In genomic region chr7:78993341-78993740, GRCh38 we compare ENCODE assay signal across 16 cellular contexts.
DNase-seq lines count a peak whose midpoint lies in the region; ATAC-seq, FAIRE-seq and TF ChIP-seq lines count a peak whose summit lies in the region.
"Had no signal": no experiment of that assay in that cellular context is flagged by ENCODE, and none has a peak within 500 bp of the region (broad histone marks: within the 10 kb centered on the region; RNA-seq: fewer than 3 reads in every experiment).

No MANE protein-coding gene starts in this region.

- H3K79me1 ChIP-seq in H1 (ENCODE audit: low read depth, low read length) = no peaks in the 10 kb centered on the region

- 0 out of 2 replicates have a peak overlapping the region, but pooled peaks have one; percentile 5 for H3K4me2 ChIP-seq in MM.1S (ENCODE audit: low read depth, low read length)
- H3K4me2 ChIP-seq in H1 (ENCODE audit: insufficient read depth in 1 of 2, low read depth in 2 of 2, low read length in 2 of 2) = no peak overlapping the region
- H3K4me2 ChIP-seq: A549, GM23338 had no signal

- H3K36me3 ChIP-seq in MM.1S (replicated peaks; ENCODE audit: insufficient read depth, low read length) (no peaks in the 10 kb centered on the region), H1 (ENCODE audit: control insufficient read depth in 2 of 4, insufficient read depth in 4 of 4, low read length in 3 of 4) (no peaks in the 10 kb centered on the region), mucosa of descending colon (ENCODE audit: low read depth) (no peaks in the 10 kb centered on the region)
- H3K36me3 ChIP-seq: BLaER1 treated with 17β-estradiol and CSF1 and Interleukin-3, amounts not matched to agents 10 nM and 100 nM had no signal

- no peaks in the 10 kb centered on the region for H3F3A ChIP-seq in MM.1S (ENCODE audit: insufficient read depth, low read length)

- H3K9me3 ChIP-seq in MM.1S (replicated peaks; ENCODE audit: insufficient read depth, low read length) (no peaks in the 10 kb centered on the region), H1 (ENCODE audit: insufficient read depth in 2 of 2, low read depth in 1 of 2, low read length in 1 of 2) (no peaks in the 10 kb centered on the region), mucosa of descending colon (no peaks in the 10 kb centered on the region)
- H3K9me3 ChIP-seq: A549; BLaER1 treated with 17β-estradiol and CSF1 and Interleukin-3, amounts not matched to agents 10 nM and 100 nM had no signal

- H3K4me1 ChIP-seq in MM.1S (ENCODE audit: low read length) (peaks cover 5% of the 10 kb centered on the region; the same call in 1 of the 2 replicates), H1 (replicated peaks in 1 of 4; ENCODE audit: control insufficient read depth in 3 of 4, insufficient read depth in 4 of 4, low read length in 3 of 4) (no peaks in the 10 kb centered on the region), mucosa of descending colon (ENCODE audit: low read depth) (no peaks in the 10 kb centered on the region)
- H3K4me1 ChIP-seq: A549 had no signal

- H2AK5ac ChIP-seq in H1 (ENCODE audit: low read depth, low read length) = no peak overlapping the region

- H4K8ac ChIP-seq in H1 (ENCODE audit: extremely low read depth, insufficient read depth, low read length) = no peak overlapping the region

- H3K27me3 ChIP-seq in MM.1S (replicated peaks; ENCODE audit: insufficient read depth, low read length) = no peaks in the 10 kb centered on the region
- no peaks in the 10 kb centered on the region for H3K27me3 ChIP-seq in H1 (replicated peaks in 1 of 4; ENCODE audit: control insufficient read depth in 3 of 4, extremely low read depth in 1 of 4, insufficient read depth in 3 of 4, low read length in 3 of 4)
- H3K27me3 ChIP-seq: BLaER1 treated with 17β-estradiol and CSF1 and Interleukin-3, amounts not matched to agents 10 nM and 100 nM had no signal

- H3K79me2 ChIP-seq in MM.1S (ENCODE audit: low read length) = no peaks in the 10 kb centered on the region
- H3K79me2 ChIP-seq in H1 (ENCODE audit: control insufficient read depth in 1 of 2, insufficient read depth in 2 of 2, low read length in 2 of 2) = no peaks in the 10 kb centered on the region

- TF ChIP-seq RAD21 in H1 (IDR thresholded peaks at IDR 0.05 in 1 of 2, conservative IDR thresholded peaks at IDR 0.05 in 1 of 2; ENCODE audit: low read depth in 2 of 2, low read length in 2 of 2) = no peak

- no peak overlapping the region for H3K56ac ChIP-seq in H1 (replicated peaks; ENCODE audit: insufficient read length, low read depth, low read length)

- no peak for ATAC-seq in HG02981 (IDR thresholded peaks at IDR 0.05; ENCODE audit: unreplicated experiment)
- no peak for ATAC-seq in mucosa of descending colon
- ATAC-seq: A549, GM23338, K562 had no signal

- H4K20me1 ChIP-seq in MM.1S (ENCODE audit: insufficient read depth, low read length) (no peaks in the 10 kb centered on the region), H1 (replicated peaks in 1 of 2; ENCODE audit: control insufficient read depth in 1 of 2, insufficient read depth in 2 of 2, low read length in 2 of 2) (no peaks in the 10 kb centered on the region)
- H4K20me1 ChIP-seq: BLaER1 treated with 17β-estradiol and CSF1 and Interleukin-3, amounts not matched to agents 10 nM and 100 nM had no signal

- H3K9ac ChIP-seq in MM.1S (ENCODE audit: low read length) (no peak overlapping the region), H1 (replicated peaks in 1 of 4; ENCODE audit: extremely low read depth in 1 of 4, low read depth in 3 of 4, low read length in 3 of 4) (no peak overlapping the region)
- H3K9ac ChIP-seq: BLaER1 treated with 17β-estradiol and CSF1 and Interleukin-3, amounts not matched to agents 10 nM and 100 nM had no signal

- no peak overlapping the region for H4K91ac ChIP-seq in H1 (replicated peaks; ENCODE audit: insufficient read length, low read length)

- POLR2A ChIA-PET in H1 (lab: Charles Lee; ENCODE audit: partially characterized antibody) = interaction anchor here (0.6 kb wide), 1 partner anchor 24 kb away, joined by 3 read pairs; no protein-coding TSS in a partner anchor

- H2BK15ac ChIP-seq in H1 (ENCODE audit: low read length) = no peak overlapping the region

- no peak overlapping the region for H3K4ac ChIP-seq in H1 (replicated peaks; ENCODE audit: insufficient read length, low read depth, low read length)

- no peak overlapping the region for H4K5ac ChIP-seq in H1 (ENCODE audit: insufficient read length, low read depth, low read length)

- no peak for TF ChIP-seq CTCF in GM12865 (IDR thresholded peaks at IDR 0.05; ENCODE audit: insufficient read depth, low read depth, low read length, missing control alignments)
- no peak for TF ChIP-seq CTCF in MM.1S (IDR thresholded peaks at IDR 0.05; ENCODE audit: low read length)
- no peak for TF ChIP-seq CTCF in H1 (IDR thresholded peaks at IDR 0.05; ENCODE audit: control extremely low read depth in 1 of 3, insufficient read depth in 1 of 3, low read depth in 1 of 3, low read length in 3 of 3)
- no peak for TF ChIP-seq CTCF in mucosa of descending colon (IDR thresholded peaks at IDR 0.05)

- DNase-seq in GM12865 (ENCODE audit: low read depth) (peak; percentile 4), MM.1S (peak; percentile 57), H1 (ENCODE audit: low read depth in 1 of 2, low spot score in 2 of 2) (no peak), AG08396 (ENCODE audit: low spot score) (no peak), mucosa of descending colon (no peak)
- DNase-seq: DMS79, EL, H9, Karpas-422 had no signal

- no peak overlapping the region for H2BK12ac ChIP-seq in H1 (ENCODE audit: low read depth, low read length)

- no peak overlapping the region for H2BK5ac ChIP-seq in H1 (ENCODE audit: low read depth, low read length)

- no peak for TF ChIP-seq EP300 in H1 (IDR thresholded peaks at IDR 0.05; ENCODE audit: borderline replicate concordance in 1 of 2, low read depth in 2 of 2, low read length in 2 of 2)

- no peak overlapping the region for H3K18ac ChIP-seq in H1 (ENCODE audit: extremely low read depth, low read length)

- H3K9me2 ChIP-seq in MM.1S (replicated peaks; ENCODE audit: insufficient read depth, low read length) = no peaks in the 10 kb centered on the region

- H3K23ac ChIP-seq in H1 (ENCODE audit: insufficient read length) = no peak overlapping the region

- H2BK20ac ChIP-seq in H1 (ENCODE audit: low read length) = no peak overlapping the region

- no peak overlapping the region for H3K14ac ChIP-seq in H1 (ENCODE audit: insufficient read length)

- H2BK120ac ChIP-seq in H1 (replicated peaks; ENCODE audit: low read depth, low read length) = no peak overlapping the region

- CTCF ChIA-PET in H1 (lab: Charles Lee; ENCODE audit: partially characterized antibody) = no interaction called here

- FAIRE-seq in H1 (lab: Jason Lieb, UNC) = no peak
- FAIRE-seq: A549, G401.6, HTR-8/SVneo, K562 had no signal

- intact Hi-C loops in mucosa of descending colon (cut with DNase I, micrococcal nuclease) = no loop called here

- H3K27ac ChIP-seq in MM.1S (ENCODE audit: low read length) (no peak overlapping the region), H1 (ENCODE audit: low read depth, low read length) (no peak overlapping the region)
- H3K27ac ChIP-seq: A549; BLaER1 treated with 17β-estradiol and CSF1 and Interleukin-3, amounts not matched to agents 10 nM and 100 nM had no signal

- H2AFZ ChIP-seq in MM.1S (ENCODE audit: low read length) = peak overlapping the region; percentile 26; the same call in 1 of the 2 replicates
- H2AFZ ChIP-seq in H1 (ENCODE audit: low read length) = 0 out of 2 replicates have a peak overlapping the region, but pooled peaks have one; percentile 58
- H2AFZ ChIP-seq: GM23338 had no signal

- H3K4me3 ChIP-seq in GM12865 (ENCODE audit: low read depth, low read length) (no peak overlapping the region), MM.1S (ENCODE audit: low read length) (no peak overlapping the region), H1 (ENCODE audit: extremely low read depth in 1 of 4, insufficient read depth in 2 of 4, low read depth in 3 of 4, low read length in 4 of 4) (no peak overlapping the region), mucosa of descending colon (no peak overlapping the region)
- H3K4me3 ChIP-seq: A549; BLaER1 treated with 17β-estradiol and CSF1 and Interleukin-3, amounts not matched to agents 10 nM and 100 nM; GM23338; K562 had no signal

- no peak for TF ChIP-seq POLR2A in H1 (IDR thresholded peaks at IDR 0.05; ENCODE audit: control extremely low read depth in 1 of 2, low read depth in 2 of 2, low read length in 2 of 2)

- H3K23me2 ChIP-seq in H1 (ENCODE audit: low read depth, low read length) = no peaks in the 10 kb centered on the region

TF ChIP-seq in H1, 55 proteins besides CTCF, POLR2A, EP300 and RAD21 (continues in another document):
- TF ChIP-seq RFX5 (IDR thresholded peaks at IDR 0.05; ENCODE audit: borderline replicate concordance, low read depth, low read length) (no peak), KDM5A (IDR thresholded peaks at IDR 0.05; ENCODE audit: low read length) (no peak), TAF7 (optimal IDR thresholded peaks at IDR 0.05; ENCODE audit: borderline replicate concordance, low read depth, low read length) (no peak), FOSL1 (IDR thresholded peaks at IDR 0.05; ENCODE audit: insufficient read depth, low read depth, low read length) (no peak), SIRT6 (IDR thresholded peaks at IDR 0.05; ENCODE audit: low read length) (no peak), BCL11A (IDR thresholded peaks at IDR 0.05; ENCODE audit: low read depth in 2 of 2, low read length in 2 of 2) (no peak), CBX5 (IDR thresholded peaks at IDR 0.05; ENCODE audit: low read depth, low read length) (no peak), RNF2 (IDR thresholded peaks at IDR 0.05; ENCODE audit: borderline replicate concordance, low read depth, low read length, missing control alignments, poor library complexity, severe bottlenecking) (no peak), EZH2 (IDR thresholded peaks at IDR 0.05; ENCODE audit: low read depth, low read length, severe bottlenecking) (no peak), CEBPB (IDR thresholded peaks at IDR 0.05; ENCODE audit: low read depth, low read length) (no peak), CHD1 (IDR thresholded peaks at IDR 0.05; ENCODE audit: low read depth, low read length) (no peak), CREB1 (IDR thresholded peaks at IDR 0.05) (no peak), ATF2 (IDR thresholded peaks at IDR 0.05; ENCODE audit: low read length) (no peak), KDM1A (IDR thresholded peaks at IDR 0.05; ENCODE audit: borderline replicate concordance, low read length) (no peak)

Comparison
In these comparisons a context has a peak if more than half of its experiments do, and no peak if none do; other contexts are left out.
1. DNase-seq: peak in GM12865 (single experiment) and MM.1S (single experiment); none in H1 (0 of 2), AG08396 (single experiment) and mucosa of descending colon (0 of 3).